Comparison of ENCODE assay signal across 8 cellular contexts in genomic region chr9:75089369-75089766, GRCh38. TPM values are rescaled to one million over a fixed set of nuclear protein-coding genes. Genes with fewer than 3 reads are reported as not detected.
DNase-seq lines count a peak whose midpoint lies in the region; ATAC-seq and TF ChIP-seq lines count a peak whose summit lies in the region.

No MANE protein-coding gene starts in this region.

- no peak for ATAC-seq in upper lobe of left lung (ENCODE audit: low FRiP score in 2 of 2)
- no peak for ATAC-seq in HG02884 (IDR thresholded peaks at IDR 0.05; ENCODE audit: unreplicated experiment)
- no peak for ATAC-seq in HG03135 (IDR thresholded peaks at IDR 0.05; ENCODE audit: unreplicated experiment)

- H3K4me1 Mint-ChIP-seq in activated naive CD4-positive, alpha-beta T cell treated with anti-CD3 and anti-CD28 coated beads, Interleukin-2, amount 50 U/mL, for 24 hours = peaks cover 82% of the 10 kb centered on the region
- peaks cover 33% of the 10 kb centered on the region for H3K4me1 Mint-ChIP-seq in brain

- H3K9ac ChIP-seq in mesenchymal stem cell (ENCODE audit: low read length) = peak overlapping the region; percentile 96

- H3K14ac ChIP-seq in mesenchymal stem cell (ENCODE audit: low read length in 2 of 2) = no peak overlapping the region

- H2AFZ ChIP-seq in mesenchymal stem cell (ENCODE audit: low read depth, low read length) = no peak overlapping the region

- peaks cover 26% of the 10 kb centered on the region for H3K79me1 ChIP-seq in mesenchymal stem cell (replicated peaks; ENCODE audit: low read length, poor library complexity, severe bottlenecking)

- TF ChIP-seq EP300 in upper lobe of left lung (IDR thresholded peaks at IDR 0.05) = no peak

- no peak overlapping the region for H2BK120ac ChIP-seq in mesenchymal stem cell (ENCODE audit: low read depth, low read length)

- no peak overlapping the region for H3K27ac ChIP-seq in mesenchymal stem cell (ENCODE audit: low read length, poor library complexity, severe bottlenecking)
- H3K27ac ChIP-seq in upper lobe of left lung = peak overlapping the region; percentile 93 to 99 (median 98)

- no peak overlapping the region for H4K8ac ChIP-seq in mesenchymal stem cell (ENCODE audit: low read length)

- no peaks in the 10 kb centered on the region for H3K36me3 Mint-ChIP-seq in activated naive CD4-positive, alpha-beta T cell treated with anti-CD3 and anti-CD28 coated beads, Interleukin-2, amount 50 U/mL, for 24 hours
- no peaks in the 10 kb centered on the region for H3K36me3 Mint-ChIP-seq in brain

- no peak for DNase-seq in activated naive CD4-positive, alpha-beta T cell (lab: John Stamatoyannopoulos, UW)
- DNase-seq in mesenchymal stem cell = peak; percentile 14
- no peak for DNase-seq in upper lobe of left lung
- no peak for DNase-seq in COLO829 (ENCODE audit: low spot score)

- H3K4me3 Mint-ChIP-seq in activated naive CD4-positive, alpha-beta T cell treated with anti-CD3 and anti-CD28 coated beads, Interleukin-2, amount 50 U/mL, for 24 hours = peak overlapping the region; percentile 98
- peak overlapping the region; percentile 89 to 100 (median 97) for H3K4me3 Mint-ChIP-seq in brain

- H3K36me3 ChIP-seq in mesenchymal stem cell (ENCODE audit: control insufficient read depth in 1 of 2, insufficient read depth in 2 of 2, low read depth in 1 of 2, low read length in 2 of 2) = no peaks in the 10 kb centered on the region
- no peaks in the 10 kb centered on the region for H3K36me3 ChIP-seq in upper lobe of left lung

- no peak overlapping the region for H2AK5ac ChIP-seq in mesenchymal stem cell (ENCODE audit: low read length, severe bottlenecking)

- no peak overlapping the region for H3K18ac ChIP-seq in mesenchymal stem cell (ENCODE audit: low read depth in 1 of 2, low read length in 2 of 2)

- H3K27ac Mint-ChIP-seq in activated naive CD4-positive, alpha-beta T cell treated with anti-CD3 and anti-CD28 coated beads, Interleukin-2, amount 50 U/mL, for 24 hours = peak overlapping the region; percentile 95
- H3K27ac Mint-ChIP-seq in brain = peak overlapping the region; percentile 8 to 89 (median 36)

- TF ChIP-seq POLR2A in upper lobe of left lung (IDR thresholded peaks at IDR 0.05) = no peak

- H3K27me3 Mint-ChIP-seq in activated naive CD4-positive, alpha-beta T cell treated with anti-CD3 and anti-CD28 coated beads, Interleukin-2, amount 50 U/mL, for 24 hours = no peaks in the 10 kb centered on the region
- peaks cover 26% of the 10 kb centered on the region for H3K27me3 Mint-ChIP-seq in brain

- no peak overlapping the region for H2BK12ac ChIP-seq in mesenchymal stem cell (ENCODE audit: low read length in 2 of 2)

- H2BK15ac ChIP-seq in mesenchymal stem cell (ENCODE audit: low read depth, poor library complexity, severe bottlenecking) = no peak overlapping the region

- peak overlapping the region; percentile 95 to 97 for H3K4me3 ChIP-seq in mesenchymal stem cell (ENCODE audit: insufficient read depth in 1 of 2, low read depth in 1 of 2, low read length in 2 of 2)
- H3K4me3 ChIP-seq in upper lobe of left lung = peak overlapping the region; percentile 56 to 88 (median 70)

- no peak overlapping the region for H2BK5ac ChIP-seq in mesenchymal stem cell (ENCODE audit: low read depth, low read length, poor library complexity, severe bottlenecking)

- 3% methylated on average over 6 of the region's 11 CpGs for WGBS in mesenchymal stem cell
- WGBS in upper lobe of left lung, 2 donors = 9 to 10% methylated on average over 11 of the region's 11 CpGs

- H3K4ac ChIP-seq in mesenchymal stem cell (ENCODE audit: low read depth in 1 of 2, low read length in 2 of 2) = no peak overlapping the region

- H3K9me3 ChIP-seq in mesenchymal stem cell (ENCODE audit: control insufficient read depth, low read length) = no peaks in the 10 kb centered on the region
- no peaks in the 10 kb centered on the region for H3K9me3 ChIP-seq in upper lobe of left lung

- peak overlapping the region; percentile 91 for H3K4me2 ChIP-seq in mesenchymal stem cell (ENCODE audit: low read length, poor library complexity, severe bottlenecking)

- no peak for TF ChIP-seq CTCF in brain (conservative IDR thresholded peaks at IDR 0.05)
- TF ChIP-seq CTCF in upper lobe of left lung (IDR thresholded peaks at IDR 0.05) = no peak

- H3K9me3 Mint-ChIP-seq in activated naive CD4-positive, alpha-beta T cell treated with anti-CD3 and anti-CD28 coated beads, Interleukin-2, amount 50 U/mL, for 24 hours = no peaks in the 10 kb centered on the region
- H3K9me3 Mint-ChIP-seq in brain = no peaks in the 10 kb centered on the region

- no peak overlapping the region for H4K91ac ChIP-seq in mesenchymal stem cell (ENCODE audit: low read length)

- H3K4me1 ChIP-seq in mesenchymal stem cell (ENCODE audit: control insufficient read depth, insufficient read depth, low read depth, low read length) = peaks cover 10% of the 10 kb centered on the region
- H3K4me1 ChIP-seq in upper lobe of left lung = peaks cover 53 to 68% (median 57%) of the 10 kb centered on the region in 4 donors

- H3K23ac ChIP-seq in mesenchymal stem cell (ENCODE audit: low read length in 2 of 2) = no peak overlapping the region

- H3K27me3 ChIP-seq in mesenchymal stem cell (ENCODE audit: control insufficient read depth in 1 of 2, insufficient read depth in 1 of 2, low read length in 2 of 2) (no peaks in the 10 kb centered on the region), upper lobe of left lung (no peaks in the 10 kb centered on the region)

RNA-seq across cellular contexts. Expression of gene OSTF1, which starts 1.1 kb away (rescaled TPM):
- 28.3 TPM for polyA plus RNA-seq in brain (ENCODE audit: insufficient read depth, low read depth, low replicate concordance)
- polyA plus RNA-seq in mesenchymal stem cell (2013, experiment 1 of 2) = 35.9 TPM
- polyA plus RNA-seq in mesenchymal stem cell (2013, experiment 2 of 2) = 36.4 TPM
- 10 to 100 TPM; 17.8 to 84.9 (median 48.9) TPM for total RNA-seq in upper lobe of left lung

RNA-seq across cellular contexts. Expression of gene NMRK1, which starts 1.4 kb away (rescaled TPM):
- polyA plus RNA-seq in brain (ENCODE audit: insufficient read depth, low read depth, low replicate concordance) = 10.4 TPM
- polyA plus RNA-seq in mesenchymal stem cell (2013, experiment 1 of 2) = 16.4 TPM
- 16.6 TPM for polyA plus RNA-seq in mesenchymal stem cell (2013, experiment 2 of 2)
- 10 to 100 TPM; 17.5 to 46.6 (median 27.3) TPM for total RNA-seq in upper lobe of left lung
